Comparison of ENCODE assay signal across 8 cellular contexts in genomic region chr19:41872775-41873647, GRCh38. TPM values are rescaled to one million over a fixed set of nuclear protein-coding genes. Genes with fewer than 3 reads are reported as not detected.
DNase-seq lines count a peak whose midpoint lies in the region; ATAC-seq and TF ChIP-seq lines count a peak whose summit lies in the region.

No MANE protein-coding gene starts in this region.

- no peak overlapping the region for H2AFZ ChIP-seq in mesenchymal stem cell (ENCODE audit: low read depth, low read length)

- H2BK15ac ChIP-seq in mesenchymal stem cell (ENCODE audit: low read depth, poor library complexity, severe bottlenecking), result no peak overlapping the region

- no peak for TF ChIP-seq EP300 in suprapubic skin (IDR thresholded peaks at IDR 0.05)

- H3K9me3 ChIP-seq in AG04450 (ENCODE audit: control insufficient read depth, insufficient read depth, low read length), result no peaks in the 10 kb centered on the region
- no peaks in the 10 kb centered on the region for H3K9me3 ChIP-seq in mesenchymal stem cell (ENCODE audit: control insufficient read depth, low read length)
- no peaks in the 10 kb centered on the region for H3K9me3 ChIP-seq in suprapubic skin

- WGBS in mesenchymal stem cell, result 53% methylated on average over 18 of the region's 18 CpGs
- 58% methylated on average over 14 of the region's 18 CpGs for WGBS in suprapubic skin

- no peak overlapping the region for H3K4me2 ChIP-seq in mesenchymal stem cell (ENCODE audit: low read length, poor library complexity, severe bottlenecking)

- intact Hi-C loops in dorsolateral prefrontal cortex (cut with DNase I), result loop anchor here in 1 of 2 donors (5.0 kb wide), 1 partner anchor 64 kb away; no protein-coding TSS in a partner anchor

- no peak overlapping the region for H2AK5ac ChIP-seq in mesenchymal stem cell (ENCODE audit: low read length, severe bottlenecking)

- H3K23ac ChIP-seq in mesenchymal stem cell (ENCODE audit: low read length in 2 of 2), result no peak overlapping the region

- H3K36me3 ChIP-seq in mesenchymal stem cell (ENCODE audit: control insufficient read depth in 1 of 2, insufficient read depth in 2 of 2, low read depth in 1 of 2, low read length in 2 of 2) (peaks cover 49 to 52% of the 10 kb centered on the region in 2 experiments), suprapubic skin (peaks cover 41% of the 10 kb centered on the region)

- POLR2A ChIA-PET in AG04450 (lab: Yijun Ruan, JAX), result interaction anchor here (0.6 to 2.7 kb wide), 9 partner anchors 10 to 85 kb away, joined by 3 to 24 read pairs (median 6); partner anchors contain the start of genes ARHGEF1 and RPS19

- CTCF ChIA-PET in AG04450 (lab: Charles Lee), result interaction anchor here (0.5 to 1.7 kb wide), 12 partner anchors 9 to 162 kb away, joined by 3 to 11 read pairs (median 3); partner anchors contain the start of gene ERFL

- H4K91ac ChIP-seq in mesenchymal stem cell (ENCODE audit: low read length), result no peak overlapping the region

- TF ChIP-seq CTCF in AG04450 (IDR thresholded peaks at IDR 0.05; ENCODE audit: low read depth, low read length) (peak; percentile 74), dorsolateral prefrontal cortex (IDR thresholded peaks at IDR 0.05 in 54 of 56, conservative IDR thresholded peaks at IDR 0.05 in 2 of 56; ENCODE audit: low read depth in 1 of 56, partially characterized antibody in 56 of 56) (peak in 54 of 56 donors; percentile 8 to 75 (median 61)), suprapubic skin (IDR thresholded peaks at IDR 0.05) (peak; percentile 38 to 65)

- peaks cover 13% of the 10 kb centered on the region for H3K4me1 ChIP-seq in mesenchymal stem cell (ENCODE audit: control insufficient read depth, insufficient read depth, low read depth, low read length)
- peaks cover 23% of the 10 kb centered on the region for H3K4me1 ChIP-seq in suprapubic skin

- no peak overlapping the region for H3K14ac ChIP-seq in mesenchymal stem cell (ENCODE audit: low read length in 2 of 2)

- H3K27ac ChIP-seq in AG04450 (ENCODE audit: low read depth, low read length), result no peak overlapping the region
- H3K27ac ChIP-seq in dorsolateral prefrontal cortex, result peak overlapping the region in 8 of 59 donors; percentile 9 to 53 (median 22)
- peak overlapping the region; percentile 29 for H3K27ac ChIP-seq in mesenchymal stem cell (ENCODE audit: low read length, poor library complexity, severe bottlenecking)
- no peak overlapping the region for H3K27ac ChIP-seq in suprapubic skin

- no peak overlapping the region for H2BK120ac ChIP-seq in mesenchymal stem cell (ENCODE audit: low read depth, low read length)

- no peak for ATAC-seq in GM19455 (IDR thresholded peaks at IDR 0.05; ENCODE audit: unreplicated experiment)

- H3K9ac ChIP-seq in mesenchymal stem cell (ENCODE audit: low read length), result no peak overlapping the region

- no peak overlapping the region for H2BK5ac ChIP-seq in mesenchymal stem cell (ENCODE audit: low read depth, low read length, poor library complexity, severe bottlenecking)

- H2BK12ac ChIP-seq in mesenchymal stem cell (ENCODE audit: low read length in 2 of 2), result no peak overlapping the region

- H3K27me3 ChIP-seq in AG04450 (ENCODE audit: control insufficient read depth, insufficient read depth, low read length), result peaks cover 12% of the 10 kb centered on the region
- H3K27me3 ChIP-seq in dorsolateral prefrontal cortex, result no peaks in the 10 kb centered on the region
- peaks cover 8 to 9% of the 10 kb centered on the region in 2 experiments for H3K27me3 ChIP-seq in mesenchymal stem cell (ENCODE audit: control insufficient read depth in 1 of 2, insufficient read depth in 1 of 2, low read length in 2 of 2)
- H3K27me3 ChIP-seq in suprapubic skin, result no peaks in the 10 kb centered on the region

- H4K8ac ChIP-seq in mesenchymal stem cell (ENCODE audit: low read length), result no peak overlapping the region

- TF ChIP-seq POLR2A in GM19099 (IDR thresholded peaks at IDR 0.05; ENCODE audit: extremely low read depth, insufficient read length, low read depth) (peak; percentile 45), suprapubic skin (IDR thresholded peaks at IDR 0.05) (no peak)

- no peak overlapping the region for H3K18ac ChIP-seq in mesenchymal stem cell (ENCODE audit: low read depth in 1 of 2, low read length in 2 of 2)

- DNase-seq in AG04450 (ENCODE audit: low read depth, low spot score), result no peak
- DNase-seq in NCI-H226, result peak; percentile 64
- DNase-seq in activated CD4-positive, alpha-beta T cell treated with anti-CD3 and anti-CD28 coated beads for 4 hours, result peak; percentile 67 to 69
- DNase-seq in dorsolateral prefrontal cortex, result peak in 9 of 10 donors; percentile 34 to 73 (median 66)
- peak; percentile 70 for DNase-seq in mesenchymal stem cell
- no peak for DNase-seq in suprapubic skin (ENCODE audit: low spot score in 2 of 2)

- no peak overlapping the region for H3K4me3 ChIP-seq in AG04450 (ENCODE audit: low read depth, low read length)
- H3K4me3 ChIP-seq in dorsolateral prefrontal cortex, result no peak overlapping the region
- no peak overlapping the region for H3K4me3 ChIP-seq in mesenchymal stem cell (ENCODE audit: insufficient read depth in 1 of 2, low read depth in 1 of 2, low read length in 2 of 2)
- H3K4me3 ChIP-seq in suprapubic skin, result no peak overlapping the region

- peaks cover 6% of the 10 kb centered on the region for H3K79me1 ChIP-seq in mesenchymal stem cell (replicated peaks; ENCODE audit: low read length, poor library complexity, severe bottlenecking)

- H3K4ac ChIP-seq in mesenchymal stem cell (ENCODE audit: low read depth in 1 of 2, low read length in 2 of 2), result no peak overlapping the region

RNA-seq across cellular contexts. Expression of gene CD79A, which starts 4.1 kb away (rescaled TPM):
- polyA plus RNA-seq in AG04450 (2011; rRNA removed), result 0.20 and 0.36 TPM in 2 replicates
- 0.55 TPM in 1 of 2 replicates, not detected in the other for polyA minus RNA-seq in AG04450 (2011; rRNA and poly(A)+ RNA removed)
- total RNA-seq in dorsolateral prefrontal cortex (under 1 TPM in 10 of 120 experiments, not detected in 110; 0.28 to 0.98 (median 0.50) TPM), suprapubic skin (1 to 10 TPM in 1 of 4 donors, not detected in 3; 3.0 TPM)
- 0.28 TPM for polyA plus RNA-seq in mesenchymal stem cell (2013, experiment 1 of 2)
- polyA plus RNA-seq in mesenchymal stem cell (2013, experiment 2 of 2), result 0.32 TPM

RNA-seq across cellular contexts. Expression of gene ARHGEF1, which starts 10.0 kb away (rescaled TPM):
- 19.5 and 24.1 TPM in 2 replicates for polyA plus RNA-seq in AG04450 (2011; rRNA removed)
- 14.5 and 20.2 TPM in 2 replicates for polyA minus RNA-seq in AG04450 (2011; rRNA and poly(A)+ RNA removed)
- total RNA-seq in dorsolateral prefrontal cortex, result 100 to 1,000 TPM in 10 of 120 experiments, 10 to 100 TPM in 110; 36.8 to 145 (median 73.8) TPM
- 69.1 TPM for polyA plus RNA-seq in mesenchymal stem cell (2013, experiment 1 of 2)
- 65.8 TPM for polyA plus RNA-seq in mesenchymal stem cell (2013, experiment 2 of 2)
- total RNA-seq in suprapubic skin, result 100 to 1,000 TPM in 1 of 4 donors, 10 to 100 TPM in 3; 61.0 to 173 (median 72.1) TPM

RNA-seq across cellular contexts. Expression of gene RPS19, which starts 13.0 kb away (rescaled TPM):
- polyA plus RNA-seq in AG04450 (2011; rRNA removed), result 1,320 and 1,738 TPM in 2 replicates
- polyA minus RNA-seq in AG04450 (2011; rRNA and poly(A)+ RNA removed), result 1,583 and 1,856 TPM in 2 replicates
- total RNA-seq in dorsolateral prefrontal cortex (100 to 1,000 TPM; 344 to 718 (median 462) TPM), suprapubic skin (1,000 to 10,000 TPM; 1,057 to 2,332 (median 1,706) TPM)
- polyA plus RNA-seq in mesenchymal stem cell (2013, experiment 1 of 2), result 2,789 TPM
- 2,879 TPM for polyA plus RNA-seq in mesenchymal stem cell (2013, experiment 2 of 2)

RNA-seq across cellular contexts. Expression of gene DMRTC2, which starts 28.2 kb away (rescaled TPM):
- not detected in 2 replicates for polyA plus RNA-seq in AG04450 (2011; rRNA removed)
- polyA minus RNA-seq in AG04450 (2011; rRNA and poly(A)+ RNA removed), result not detected in 2 replicates
- not detected for total RNA-seq in dorsolateral prefrontal cortex
- not detected for polyA plus RNA-seq in mesenchymal stem cell (2013, experiment 1 of 2)
- not detected for polyA plus RNA-seq in mesenchymal stem cell (2013, experiment 2 of 2)
- not detected for total RNA-seq in suprapubic skin

RNA-seq across cellular contexts. Expression of gene LYPD4, which starts 28.5 kb away (rescaled TPM):
- polyA plus RNA-seq in AG04450 (2011; rRNA removed), result not detected in 2 replicates
- polyA minus RNA-seq in AG04450 (2011; rRNA and poly(A)+ RNA removed), result not detected in 2 replicates
- total RNA-seq in dorsolateral prefrontal cortex, result not detected
- polyA plus RNA-seq in mesenchymal stem cell (2013, experiment 1 of 2), result not detected
- not detected for polyA plus RNA-seq in mesenchymal stem cell (2013, experiment 2 of 2)
- total RNA-seq in suprapubic skin, result not detected

Comparison
In these comparisons a context has a peak if more than half of its experiments do, and no peak if none do; other contexts are left out.
1. DNase-seq: peak in NCI-H226 (single experiment), activated CD4-positive, alpha-beta T cell treated with anti-CD3 and anti-CD28 coated beads for 4 hours (2 of 2), dorsolateral prefrontal cortex (9 of 10) and mesenchymal stem cell (single experiment); none in AG04450 (single experiment) and suprapubic skin (0 of 2).
2. Peak in every context shown above with its lines, with median percentiles within 50 percentile points of each other: CTCF ChIP-seq.